Comparison of ENCODE assay signal across 8 cellular contexts in the genomic region with DNA sequence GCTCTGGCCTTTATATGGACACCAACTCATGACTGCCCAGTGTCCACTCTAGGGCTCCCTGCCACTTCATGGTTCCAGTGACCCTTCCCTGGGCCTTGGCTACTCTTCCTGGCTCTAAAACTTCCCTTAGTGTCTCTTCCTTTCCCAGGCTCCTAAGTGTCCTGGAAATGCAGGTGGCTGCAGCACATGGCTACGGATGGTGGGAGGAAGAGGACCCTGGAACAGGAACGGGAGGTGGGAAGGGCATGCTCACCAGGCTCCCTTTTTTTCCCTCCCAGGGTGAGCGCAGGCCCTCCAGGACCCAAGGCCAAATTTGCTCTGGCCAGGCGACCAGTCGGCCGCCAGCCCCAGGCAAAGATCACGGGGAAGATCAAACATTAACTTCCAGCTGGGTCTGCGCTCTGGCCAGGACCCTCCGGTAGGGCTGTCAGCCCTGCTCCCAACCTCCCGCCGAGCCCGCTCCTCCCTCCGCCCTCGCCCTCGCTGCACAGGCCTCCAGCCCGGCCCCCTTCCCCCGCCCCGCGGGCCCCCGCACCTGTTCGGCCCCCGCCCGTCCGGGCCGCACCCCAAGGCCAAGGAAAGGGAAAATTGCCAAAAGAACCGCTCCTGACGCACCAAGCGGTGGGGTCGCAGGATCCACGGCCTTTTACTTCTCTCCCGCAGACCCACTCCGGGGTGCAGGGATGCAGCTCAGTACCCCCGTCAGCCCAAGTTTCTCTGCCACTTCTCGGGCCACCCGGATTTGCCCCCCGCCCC. TPM values are rescaled to one million over a fixed set of nuclear protein-coding genes. Genes with fewer than 3 reads are reported as not detected.
DNase-seq lines count a peak whose midpoint lies in the region; ATAC-seq and TF ChIP-seq lines count a peak whose summit lies in the region.

No MANE protein-coding gene starts in this region.

- peaks cover 4 to 13% (median 9%) of the 10 kb centered on the region in 3 donors for H3K4me1 Mint-ChIP-seq in IgD-negative memory B cell
- peaks cover 16 to 31% of the 10 kb centered on the region in 2 donors for H3K4me1 Mint-ChIP-seq in stimulated activated naive B cell treated with anti-CD40 and anti-IgM and Interleukin-4, amounts not matched to agents 10 μg/mL and 1 μg/mL and 100 μg/mL, for 72 hours

- TF ChIP-seq CTCF in adrenal gland (IDR thresholded peaks at IDR 0.05): no peak
- no peak for TF ChIP-seq CTCF in left lung (IDR thresholded peaks at IDR 0.05)

- peak overlapping the region in 1 of 3 donors; percentile 48 for H3K27ac Mint-ChIP-seq in IgD-negative memory B cell
- H3K27ac Mint-ChIP-seq in stimulated activated naive B cell treated with anti-CD40 and anti-IgM and Interleukin-4, amounts not matched to agents 10 μg/mL and 1 μg/mL and 100 μg/mL, for 72 hours: no peak overlapping the region

- peak overlapping the region in 4 of 5 donors; percentile 84 to 89 (median 86) for H3K27ac ChIP-seq in adrenal gland
- H3K27ac ChIP-seq in left lung: peak overlapping the region; percentile 59 to 72

- DNase-seq in adrenal gland: peak; percentile 65 to 78 (median 70)
- DNase-seq in left lung: peak; percentile 67 to 86
- DNase-seq in stimulated activated naive B cell treated with anti-CD40 and anti-IgM and Interleukin-4, amounts not matched to agents 10 μg/mL and 1 μg/mL and 100 μg/mL, for 72 hours: no peak
- DNase-seq in superior temporal gyrus (ENCODE audit: extremely low spot score): no peak
- no peak for DNase-seq in epidermal melanocyte (ENCODE audit: insufficient read length, low spot score)

- 8 to 14% (median 10%) methylated on average over 8 to 36 of the region's 36 CpGs; no CpG with 5 or more reads in 1 of the 4 donors for WGBS in adrenal gland, 4 donors

- H3K4me3 ChIP-seq in adrenal gland (peak overlapping the region in 2 of 4 donors; percentile 65 to 82), left lung (peak overlapping the region; percentile 48 to 56)

- intact Hi-C loops in adrenal gland (cut with DNase I) (loop anchor here in 1 of 2 donors (10.0 kb wide), 1 partner anchor 111 kb away; a partner anchor contains a TSS), left lung (cut with DNase I) (no loop called here)

- ATAC-seq in left lung (peak; percentile 77), HG02571 (IDR thresholded peaks at IDR 0.05; ENCODE audit: unreplicated experiment) (no peak), HG03378 (IDR thresholded peaks at IDR 0.05; ENCODE audit: unreplicated experiment) (no peak)
- ATAC-seq in stimulated activated naive B cell treated with anti-CD40 and anti-IgM and Interleukin-4, amounts not matched to agents 10 μg/mL and 1 μg/mL and 100 μg/mL, for 72 hours (replicated peaks): no peak

- peaks cover 39% of the 10 kb centered on the region for H3K27me3 Mint-ChIP-seq in IgD-negative memory B cell
- peaks cover 55 to 73% of the 10 kb centered on the region in 2 donors for H3K27me3 Mint-ChIP-seq in stimulated activated naive B cell treated with anti-CD40 and anti-IgM and Interleukin-4, amounts not matched to agents 10 μg/mL and 1 μg/mL and 100 μg/mL, for 72 hours

- H3K9me3 Mint-ChIP-seq in IgD-negative memory B cell: no peaks in the 10 kb centered on the region
- no peaks in the 10 kb centered on the region for H3K9me3 Mint-ChIP-seq in stimulated activated naive B cell treated with anti-CD40 and anti-IgM and Interleukin-4, amounts not matched to agents 10 μg/mL and 1 μg/mL and 100 μg/mL, for 72 hours

- peak overlapping the region; percentile 9 to 83 (median 44) for H3K4me3 Mint-ChIP-seq in IgD-negative memory B cell
- peak overlapping the region; percentile 44 to 77 for H3K4me3 Mint-ChIP-seq in stimulated activated naive B cell treated with anti-CD40 and anti-IgM and Interleukin-4, amounts not matched to agents 10 μg/mL and 1 μg/mL and 100 μg/mL, for 72 hours

- no peaks in the 10 kb centered on the region for H3K36me3 ChIP-seq in adrenal gland (replicated peaks in 1 of 2)
- H3K36me3 ChIP-seq in left lung: peaks cover 0 to 2% of the 10 kb centered on the region in 2 donors

- H3K27me3 ChIP-seq in adrenal gland: no peaks in the 10 kb centered on the region
- H3K27me3 ChIP-seq in left lung: peaks cover 0 to 41% of the 10 kb centered on the region in 2 donors

- H3K4me1 ChIP-seq in adrenal gland (replicated peaks in 1 of 2): peaks cover 27 to 41% of the 10 kb centered on the region in 2 donors
- peaks cover 18 to 35% of the 10 kb centered on the region in 2 donors for H3K4me1 ChIP-seq in left lung

- H3K9me3 ChIP-seq in adrenal gland (replicated peaks in 1 of 3) (no peaks in the 10 kb centered on the region), left lung (no peaks in the 10 kb centered on the region)

- peak in 1 of 2 donors; percentile 21 for TF ChIP-seq POLR2A in adrenal gland (IDR thresholded peaks at IDR 0.05)

- H3K36me3 Mint-ChIP-seq in IgD-negative memory B cell: peaks cover 2% of the 10 kb centered on the region
- H3K36me3 Mint-ChIP-seq in stimulated activated naive B cell treated with anti-CD40 and anti-IgM and Interleukin-4, amounts not matched to agents 10 μg/mL and 1 μg/mL and 100 μg/mL, for 72 hours: no peaks in the 10 kb centered on the region

RNA-seq across cellular contexts. Expression of a gene that starts 1.0 kb away (rescaled TPM):
- polyA plus RNA-seq in IgD-negative memory B cell: 0.69 TPM
- 100 to 1,000 TPM in 5 of 8 donors, 10 to 100 TPM in 3; 23.6 to 152 (median 115) TPM for total RNA-seq in adrenal gland
- 100 to 1,000 TPM in 2 of 3 donors, 10 to 100 TPM in 1; 51.8 to 132 (median 102) TPM for polyA plus RNA-seq in adrenal gland
- total RNA-seq in left lung: 10 to 100 TPM; 28.3 to 43.2 TPM

RNA-seq across cellular contexts. Expression of a gene that starts 54.0 kb away (rescaled TPM):
- 2.5 TPM for polyA plus RNA-seq in IgD-negative memory B cell
- total RNA-seq in adrenal gland: 10 to 100 TPM in 7 of 8 donors, 1 to 10 TPM in 1; 7.8 to 43.7 (median 25.1) TPM
- 10 to 100 TPM; 10.1 to 16.2 (median 13.3) TPM for polyA plus RNA-seq in adrenal gland
- 10 to 100 TPM in 1 of 2 donors, 1 to 10 TPM in 1; 9.2 to 10.2 TPM for total RNA-seq in left lung

Comparison
In these comparisons a context has a peak if more than half of its experiments do, and no peak if none do; other contexts are left out.
1. DNase-seq: peak in adrenal gland (7 of 7) and left lung (2 of 2); none in stimulated activated naive B cell treated with anti-CD40 and anti-IgM and Interleukin-4, amounts not matched to agents 10 μg/mL and 1 μg/mL and 100 μg/mL, for 72 hours (single experiment), superior temporal gyrus (single experiment) and epidermal melanocyte (single experiment).